ENCODE assay signal across 8 cellular contexts in genomic region chr14:91509878-91510170, GRCh38. TPM values are rescaled to one million over a fixed set of nuclear protein-coding genes. Genes with fewer than 3 reads are reported as not detected.
DNase-seq lines count a peak whose midpoint lies in the region; ATAC-seq lines count a peak whose summit lies in the region.

No MANE protein-coding gene starts in this region.

- no peaks in the 10 kb centered on the region for H3K27me3 Mint-ChIP-seq in natural killer cell treated with Interleukin-12 subunit alpha and Interleukin-12 subunit beta and Interleukin-15 and Interleukin-18, amount 100 ng/mL, for 72 hours

- peak overlapping the region; percentile 84 for H3K9ac ChIP-seq in endocrine pancreas (ENCODE audit: control insufficient read depth, insufficient read depth, low read length)

- H3K4me3 ChIP-seq in endocrine pancreas (ENCODE audit: control insufficient read depth, insufficient read depth, low read length): no peak overlapping the region

- no peaks in the 10 kb centered on the region for H3K9me3 Mint-ChIP-seq in natural killer cell treated with Interleukin-12 subunit alpha and Interleukin-12 subunit beta and Interleukin-15 and Interleukin-18, amount 100 ng/mL, for 72 hours

- H3K36me3 ChIP-seq in endocrine pancreas (ENCODE audit: control insufficient read depth, insufficient read depth, low read length): no peaks in the 10 kb centered on the region

- H3K4me1 Mint-ChIP-seq in natural killer cell treated with Interleukin-12 subunit alpha and Interleukin-12 subunit beta and Interleukin-15 and Interleukin-18, amount 100 ng/mL, for 72 hours (ENCODE audit: low read depth in 2 of 2): peaks cover 7 to 30% of the 10 kb centered on the region in 2 donors

- peaks cover 6% of the 10 kb centered on the region for H3K4me1 ChIP-seq in endocrine pancreas (ENCODE audit: control insufficient read depth, insufficient read depth, low read length)

- H3K9me3 ChIP-seq in endocrine pancreas (ENCODE audit: control insufficient read depth, low read length): no peaks in the 10 kb centered on the region

- peak overlapping the region; percentile 98 for H3K4me3 Mint-ChIP-seq in natural killer cell treated with Interleukin-12 subunit alpha and Interleukin-12 subunit beta and Interleukin-15 and Interleukin-18, amount 100 ng/mL, for 72 hours

- in situ Hi-C loops in ACHN (cut with HindIII; ENCODE audit: low pct_ligation_motif_present, low pct_unique_long_range_greater_than_20kb, low sequenced_read_pairs): no loop called here

- DNase-seq in NCI-H345 (lab: John Stamatoyannopoulos, UW) (peak; percentile 38), NCI-H345 treated with DMSO at 0.1 percent for 48 hours (lab: John Stamatoyannopoulos, UW; ENCODE audit: unreplicated experiment) (no peak), NOMO-1 treated with DMSO at 0.1 percent for 48 hours (lab: John Stamatoyannopoulos, UW; ENCODE audit: unreplicated experiment) (peak; percentile 61), ACHN (no peak)
- DNase-seq in natural killer cell treated with Interleukin-12 subunit alpha and Interleukin-12 subunit beta and Interleukin-15 and Interleukin-18, amount 100 ng/mL, for 72 hours (ENCODE audit: low spot score): no peak
- no peak for DNase-seq in activated CD4-positive, alpha-beta T cell treated with anti-CD3 and anti-CD28 coated beads for 4 hours

- peaks cover 16% of the 10 kb centered on the region for H3K36me3 Mint-ChIP-seq in natural killer cell treated with Interleukin-12 subunit alpha and Interleukin-12 subunit beta and Interleukin-15 and Interleukin-18, amount 100 ng/mL, for 72 hours

- ATAC-seq in HG02642 (IDR thresholded peaks at IDR 0.05; ENCODE audit: poor library complexity, unreplicated experiment): peak; percentile 34
- peak; percentile 52 to 63 for ATAC-seq in natural killer cell treated with Interleukin-12 subunit alpha and Interleukin-12 subunit beta and Interleukin-15 and Interleukin-18, amount 100 ng/mL, for 72 hours

- no peaks in the 10 kb centered on the region for H3K27me3 ChIP-seq in endocrine pancreas (ENCODE audit: control insufficient read depth, insufficient read depth, low read length)

- peak overlapping the region; percentile 99 to 100 for H3K27ac Mint-ChIP-seq in natural killer cell treated with Interleukin-12 subunit alpha and Interleukin-12 subunit beta and Interleukin-15 and Interleukin-18, amount 100 ng/mL, for 72 hours

RNA-seq across cellular contexts. Expression of gene PPP4R3A, which starts 0.3 kb away (rescaled TPM):
- 100 to 1,000 TPM; 136 to 138 TPM for total RNA-seq in natural killer cell treated with Interleukin-12 subunit alpha and Interleukin-12 subunit beta and Interleukin-15 and Interleukin-18, amount 100 ng/mL, for 72 hours

Comparison
In these comparisons a context has a peak if more than half of its experiments do, and no peak if none do; other contexts are left out.
1. DNase-seq: peak in NCI-H345 (single experiment) and NOMO-1 treated with DMSO at 0.1 percent for 48 hours (single experiment); none in NCI-H345 treated with DMSO at 0.1 percent for 48 hours (single experiment), natural killer cell treated with Interleukin-12 subunit alpha and Interleukin-12 subunit beta and Interleukin-15 and Interleukin-18, amount 100 ng/mL, for 72 hours (single experiment), ACHN (single experiment) and activated CD4-positive, alpha-beta T cell treated with anti-CD3 and anti-CD28 coated beads for 4 hours (0 of 2).